ENCODE assay signal across 8 cellular contexts in genomic region chr6:7727951-7728854, GRCh38.
DNase-seq lines count a peak whose midpoint lies in the region; ATAC-seq lines count a peak whose summit lies in the region.

No MANE protein-coding gene starts in this region.

- DNase-seq in NCI-H82 (lab: John Stamatoyannopoulos, UW): peak; percentile 47
- no peak for DNase-seq in NCI-H82 treated with DMSO at 0.1 percent for 48 hours (lab: John Stamatoyannopoulos, UW; ENCODE audit: unreplicated experiment)
- DNase-seq in NCI-H526 (lab: John Stamatoyannopoulos, UW): peak; percentile 51 to 81
- peak in 33 of 61 donors; percentile 8 to 77 (median 46) for DNase-seq in caudate nucleus (lab: John Stamatoyannopoulos, UW)
- DNase-seq in kidney tubule cell (ENCODE audit: low spot score): peak; percentile 17
- peak; percentile 35 for DNase-seq in stimulated activated naive CD8-positive, alpha-beta T cell treated with anti-CD3 and anti-CD28 coated beads, Interleukin-15, Interleukin-2, amounts not matched to agents 100 U/mL and 50 U/mL, for 24 hours
- DNase-seq in globus pallidus (ENCODE audit: low spot score): no peak

- peak; percentile 8 for ATAC-seq in stimulated activated naive CD8-positive, alpha-beta T cell treated with anti-CD3 and anti-CD28 coated beads, Interleukin-15, Interleukin-2, amounts not matched to agents 100 U/mL and 50 U/mL, for 24 hours
- ATAC-seq in HG03108 (IDR thresholded peaks at IDR 0.05; ENCODE audit: unreplicated experiment): no peak

- no peak overlapping the region for H3K27ac ChIP-seq in caudate nucleus (ENCODE audit: low read depth, low read length)

Comparison
In these comparisons a context has a peak if more than half of its experiments do, and no peak if none do; other contexts are left out.
1. DNase-seq: peak in NCI-H82 (single experiment), NCI-H526 (2 of 2), caudate nucleus (33 of 61), kidney tubule cell (single experiment) and stimulated activated naive CD8-positive, alpha-beta T cell treated with anti-CD3 and anti-CD28 coated beads, Interleukin-15, Interleukin-2, amounts not matched to agents 100 U/mL and 50 U/mL, for 24 hours (single experiment); none in NCI-H82 treated with DMSO at 0.1 percent for 48 hours (single experiment) and globus pallidus (single experiment).